ENCODE assay signal across 8 cellular contexts in genomic region chr14:88551936-88552565, GRCh38. TPM values are rescaled to one million over a fixed set of nuclear protein-coding genes. Genes with fewer than 3 reads are reported as not detected.
DNase-seq lines count a peak whose midpoint lies in the region; ATAC-seq and TF ChIP-seq lines count a peak whose summit lies in the region.

No MANE protein-coding gene starts in this region.

- no peak for TF ChIP-seq CTCF in CD8-positive, alpha-beta T cell (IDR thresholded peaks at IDR 0.05)
- TF ChIP-seq CTCF in fibroblast of lung (conservative IDR thresholded peaks at IDR 0.05 in 1 of 2, IDR thresholded peaks at IDR 0.05 in 1 of 2; ENCODE audit: low read depth in 1 of 2, low read length in 2 of 2): no peak

- intact Hi-C loops in CD8-positive, alpha-beta T cell (cut with DNase I, micrococcal nuclease): loop anchor here (5.0 to 10.0 kb wide), 6 partner anchors 167 to 1833 kb away; partner anchors contain the start of genes EFCAB11 (in 1 of the 2), GALC (in 1 of the 2), SPATA7 (in 1 of the 2) and TDP1 (in 1 of the 2)

- CTCF ChIA-PET in CD8-positive, alpha-beta T cell (lab: Charles Lee): interaction anchor here (1.1 kb wide), 1 partner anchor 13 kb away, joined by 3 read pairs; no protein-coding TSS in a partner anchor

- peak overlapping the region; percentile 68 for H3K4me2 ChIP-seq in fibroblast of lung (ENCODE audit: extremely low read depth, insufficient read depth, low read length)

- no peaks in the 10 kb centered on the region for H3K9me3 ChIP-seq in CD8-positive, alpha-beta T cell (ENCODE audit: low read length)
- no peaks in the 10 kb centered on the region for H3K9me3 ChIP-seq in SK-N-MC (ENCODE audit: low read depth, low read length)
- H3K9me3 ChIP-seq in fibroblast of lung (ENCODE audit: control insufficient read depth, insufficient read depth, low read depth, low read length): no peaks in the 10 kb centered on the region

- no peaks in the 10 kb centered on the region for H3K9me3 Mint-ChIP-seq in CD8-positive, alpha-beta T cell
- H3K9me3 Mint-ChIP-seq in natural killer cell treated with Interleukin-12 subunit alpha and Interleukin-12 subunit beta and Interleukin-15 and Interleukin-18, amount 100 ng/mL, for 72 hours: no peaks in the 10 kb centered on the region

- DNase-seq in CD8-positive, alpha-beta T cell: no peak
- DNase-seq in SK-N-MC (ENCODE audit: low read depth, low spot score) (no peak), fibroblast of lung (ENCODE audit: low read depth in 2 of 2) (peak; percentile 20 to 34), mesenteric fat pad (ENCODE audit: low spot score) (no peak), T-helper 9 cell (no peak)
- DNase-seq in natural killer cell treated with Interleukin-12 subunit alpha and Interleukin-12 subunit beta and Interleukin-15 and Interleukin-18, amount 100 ng/mL, for 72 hours (ENCODE audit: low spot score): no peak
- no peak for DNase-seq in activated CD8-positive, alpha-beta memory T cell treated with anti-CD3 and anti-CD28 coated beads, Interleukin-2, amount 50 U/mL, for 48 hours

- POLR2A ChIA-PET in CD8-positive, alpha-beta T cell (lab: Charles Lee): no interaction called here

- no peaks in the 10 kb centered on the region for H3K36me3 Mint-ChIP-seq in CD8-positive, alpha-beta T cell
- no peaks in the 10 kb centered on the region for H3K36me3 Mint-ChIP-seq in natural killer cell treated with Interleukin-12 subunit alpha and Interleukin-12 subunit beta and Interleukin-15 and Interleukin-18, amount 100 ng/mL, for 72 hours

- peaks cover 50% of the 10 kb centered on the region for H3K27me3 Mint-ChIP-seq in CD8-positive, alpha-beta T cell (ENCODE audit: low read depth)
- H3K27me3 Mint-ChIP-seq in natural killer cell treated with Interleukin-12 subunit alpha and Interleukin-12 subunit beta and Interleukin-15 and Interleukin-18, amount 100 ng/mL, for 72 hours: peaks cover 29 to 43% of the 10 kb centered on the region in 2 donors

- peaks cover 17% of the 10 kb centered on the region for H3K4me1 Mint-ChIP-seq in CD8-positive, alpha-beta T cell (ENCODE audit: low read depth)
- peaks cover 11 to 28% of the 10 kb centered on the region in 2 donors for H3K4me1 Mint-ChIP-seq in natural killer cell treated with Interleukin-12 subunit alpha and Interleukin-12 subunit beta and Interleukin-15 and Interleukin-18, amount 100 ng/mL, for 72 hours (ENCODE audit: low read depth in 2 of 2)

- ATAC-seq in CD8-positive, alpha-beta T cell: no peak
- no peak for ATAC-seq in natural killer cell treated with Interleukin-12 subunit alpha and Interleukin-12 subunit beta and Interleukin-15 and Interleukin-18, amount 100 ng/mL, for 72 hours
- ATAC-seq in HG02981 (IDR thresholded peaks at IDR 0.05; ENCODE audit: unreplicated experiment): no peak

- H3K9ac ChIP-seq in SK-N-MC (ENCODE audit: insufficient read length): no peak overlapping the region
- peak overlapping the region; percentile 63 for H3K9ac ChIP-seq in fibroblast of lung (ENCODE audit: insufficient read depth, low read length)

- H3K4me3 ChIP-seq in CD8-positive, alpha-beta T cell (ENCODE audit: low read depth, low read length): peak overlapping the region; percentile 36
- H3K4me3 ChIP-seq in SK-N-MC: peak overlapping the region; percentile 63
- peak overlapping the region; percentile 72 to 88 (median 76) for H3K4me3 ChIP-seq in fibroblast of lung (replicated peaks in 1 of 4; ENCODE audit: control extremely low read depth in 1 of 4, insufficient read depth in 1 of 4, low read depth in 3 of 4, low read length in 4 of 4)

- H3K4me3 Mint-ChIP-seq in CD8-positive, alpha-beta T cell: peak overlapping the region; percentile 64
- H3K4me3 Mint-ChIP-seq in natural killer cell treated with Interleukin-12 subunit alpha and Interleukin-12 subunit beta and Interleukin-15 and Interleukin-18, amount 100 ng/mL, for 72 hours: peak overlapping the region; percentile 59

- H4K20me1 ChIP-seq in fibroblast of lung (ENCODE audit: control insufficient read depth, extremely low read depth, insufficient read depth, low read length): no peaks in the 10 kb centered on the region

- H3K27me3 ChIP-seq in CD8-positive, alpha-beta T cell (ENCODE audit: insufficient read depth, low read length): peaks cover 45% of the 10 kb centered on the region
- H3K27me3 ChIP-seq in fibroblast of lung (ENCODE audit: control insufficient read depth, insufficient read depth, low read length): no peaks in the 10 kb centered on the region

- peak overlapping the region; percentile 92 for H2AFZ ChIP-seq in fibroblast of lung (ENCODE audit: low read length)

- H3K36me3 ChIP-seq in CD8-positive, alpha-beta T cell (ENCODE audit: insufficient read depth, low read length): no peaks in the 10 kb centered on the region
- H3K36me3 ChIP-seq in SK-N-MC (ENCODE audit: insufficient read depth, low read length): no peaks in the 10 kb centered on the region
- H3K36me3 ChIP-seq in fibroblast of lung (ENCODE audit: control insufficient read depth, insufficient read depth, low read length): peaks cover 8% of the 10 kb centered on the region

- peaks cover 23% of the 10 kb centered on the region for H3K4me1 ChIP-seq in CD8-positive, alpha-beta T cell (ENCODE audit: insufficient read depth, low read length)
- H3K4me1 ChIP-seq in fibroblast of lung (ENCODE audit: control insufficient read depth, extremely low read depth, insufficient read depth, low read length): peaks cover 2% of the 10 kb centered on the region

- H3K27ac Mint-ChIP-seq in CD8-positive, alpha-beta T cell: no peak overlapping the region
- H3K27ac Mint-ChIP-seq in natural killer cell treated with Interleukin-12 subunit alpha and Interleukin-12 subunit beta and Interleukin-15 and Interleukin-18, amount 100 ng/mL, for 72 hours: no peak overlapping the region

- H3K79me2 ChIP-seq in fibroblast of lung (ENCODE audit: control insufficient read depth, insufficient read depth, low read length): peaks cover 42% of the 10 kb centered on the region

- H3K27ac ChIP-seq in CD8-positive, alpha-beta T cell (ENCODE audit: low read depth, low read length): no peak overlapping the region
- H3K27ac ChIP-seq in SK-N-MC: no peak overlapping the region
- peak overlapping the region; percentile 50 for H3K27ac ChIP-seq in fibroblast of lung (ENCODE audit: insufficient read depth, low read length)

RNA-seq across cellular contexts. Expression of gene PTPN21, which starts 2.8 kb away (rescaled TPM):
- total RNA-seq in CD8-positive, alpha-beta T cell: not detected
- 9.2 and 13.2 TPM in 2 replicates for total RNA-seq in fibroblast of lung
- polyA plus RNA-seq in fibroblast of lung: 13.7 and 14.2 TPM in 2 replicates
- polyA plus RNA-seq in fibroblast of lung (2012): 14.5 and 18.4 TPM in 2 replicates
- 10.7 and 13.6 TPM in 2 replicates for polyA minus RNA-seq in fibroblast of lung (ENCODE audit: low replicate concordance)
- under 1 TPM; 0.50 to 0.53 TPM for total RNA-seq in natural killer cell treated with Interleukin-12 subunit alpha and Interleukin-12 subunit beta and Interleukin-15 and Interleukin-18, amount 100 ng/mL, for 72 hours
- 27.7 TPM for total RNA-seq in mesenteric fat pad

RNA-seq across cellular contexts. Expression of gene ZC3H14, which starts 10.8 kb away (rescaled TPM):
- 10 to 100 TPM; 36.3 to 39.3 TPM for total RNA-seq in CD8-positive, alpha-beta T cell
- total RNA-seq in fibroblast of lung (66.0 and 71.0 TPM in 2 replicates), mesenteric fat pad (50.8 TPM)
- polyA plus RNA-seq in fibroblast of lung: 77.4 and 89.9 TPM in 2 replicates
- 32.3 and 42.8 TPM in 2 replicates for polyA plus RNA-seq in fibroblast of lung (2012)
- polyA minus RNA-seq in fibroblast of lung (ENCODE audit: low replicate concordance): 45.6 and 97.4 TPM in 2 replicates
- total RNA-seq in natural killer cell treated with Interleukin-12 subunit alpha and Interleukin-12 subunit beta and Interleukin-15 and Interleukin-18, amount 100 ng/mL, for 72 hours: 10 to 100 TPM; 34.6 to 61.9 TPM

Comparison
In these comparisons a context has a peak if more than half of its experiments do, and no peak if none do; other contexts are left out.
1. DNase-seq: peak in fibroblast of lung (2 of 2); none in CD8-positive, alpha-beta T cell (0 of 7), SK-N-MC (single experiment), natural killer cell treated with Interleukin-12 subunit alpha and Interleukin-12 subunit beta and Interleukin-15 and Interleukin-18, amount 100 ng/mL, for 72 hours (single experiment), mesenteric fat pad (single experiment), T-helper 9 cell (single experiment) and activated CD8-positive, alpha-beta memory T cell treated with anti-CD3 and anti-CD28 coated beads, Interleukin-2, amount 50 U/mL, for 48 hours (single experiment).
2. Peak in every context shown above with its lines, with median percentiles within 50 percentile points of each other: H3K4me3 ChIP-seq.